ENCODE assay signal across 13 cellular contexts in genomic region chr15:58758141-58758540, GRCh38. TPM values are rescaled to one million over a fixed set of nuclear protein-coding genes. Genes with fewer than 3 reads are reported as not detected.
A peak's percentile ranks its signal among the peaks of the same experiment; 100 is the strongest.
DNase-seq lines count a peak whose midpoint lies in the region; ATAC-seq, FAIRE-seq and TF ChIP-seq lines count a peak whose summit lies in the region.
"Had no signal": no experiment of that assay in that cellular context is flagged by ENCODE, and none has a peak within 500 bp of the region (broad histone marks: within the 10 kb centered on the region; RNA-seq: fewer than 3 reads in every experiment).

No MANE protein-coding gene starts in this region.

- no peak overlapping the region for H3K27ac ChIP-seq in RWPE2 (ENCODE audit: poor library complexity, severe bottlenecking)
- no peak overlapping the region for H3K27ac ChIP-seq in foreskin keratinocyte
- H3K27ac ChIP-seq in thyroid gland = no peak overlapping the region
- no peak overlapping the region for H3K27ac ChIP-seq in small intestine (ENCODE audit: low read depth in 1 of 2, low read length in 1 of 2)
- H3K27ac ChIP-seq: transverse colon had no signal

- no peak for DNase-seq in activated naive CD8-positive, alpha-beta T cell treated with anti-CD3 and anti-CD28 coated beads, Interleukin-2, amount 50 U/mL, for 24 hours
- DNase-seq in activated naive CD8-positive, alpha-beta T cell treated with anti-CD3 and anti-CD28 coated beads for 36 hours = no peak
- DNase-seq in RWPE2 (ENCODE audit: low spot score) (no peak), foreskin keratinocyte (no peak), thyroid gland (peak in 1 of 2 donors; percentile 19), small intestine (no peak)
- DNase-seq in stimulated activated naive CD4-positive, alpha-beta T cell (lab: John Stamatoyannopoulos, UW) = no peak
- DNase-seq in activated CD4-positive, CD25-positive, alpha-beta regulatory T cell (lab: John Stamatoyannopoulos, UW) = no peak
- DNase-seq: effector CD8-positive, alpha-beta T cell; SHP77 treated with DMSO at 0.1 percent for 48 hours; stimulated activated CD4-positive, alpha-beta T cell treated with anti-CD3 and anti-CD28 coated beads, Interleukin-2, amount 100 ng/mL, for 24 hours; transverse colon had no signal

- peak; percentile 63 for ATAC-seq in activated naive CD8-positive, alpha-beta T cell treated with anti-CD3 and anti-CD28 coated beads, Interleukin-2, amount 50 U/mL, for 24 hours
- ATAC-seq in RWPE2 (ENCODE audit: low read depth) = peak; percentile 76; the same call in 2 of the 3 replicates
- no peak for ATAC-seq in foreskin keratinocyte

- H3K4me3 ChIP-seq in RWPE2 (ENCODE audit: severe bottlenecking) (no peak overlapping the region), thyroid gland (replicated peaks in 1 of 3) (no peak overlapping the region), small intestine (ENCODE audit: low read depth in 1 of 2, low read length in 2 of 2) (no peak overlapping the region)
- H3K4me3 ChIP-seq: transverse colon had no signal

- no peaks in the 10 kb centered on the region for H3K27me3 Mint-ChIP-seq in activated naive CD8-positive, alpha-beta T cell treated with anti-CD3 and anti-CD28 coated beads, Interleukin-2, amount 50 U/mL, for 24 hours
- no peaks in the 10 kb centered on the region for H3K27me3 Mint-ChIP-seq in activated naive CD8-positive, alpha-beta T cell treated with anti-CD3 and anti-CD28 coated beads for 36 hours
- H3K27me3 Mint-ChIP-seq: memory B cell had no signal

- H3K27me3 ChIP-seq in RWPE2 (ENCODE audit: insufficient read depth, poor library complexity, severe bottlenecking) (no peaks in the 10 kb centered on the region), foreskin keratinocyte (no peaks in the 10 kb centered on the region), thyroid gland (no peaks in the 10 kb centered on the region), small intestine (ENCODE audit: control insufficient read depth in 2 of 2, insufficient read depth in 2 of 2, low read length in 2 of 2) (no peaks in the 10 kb centered on the region)
- H3K27me3 ChIP-seq: transverse colon had no signal

- no peak for FAIRE-seq in small intestine (lab: Jason Lieb, UNC)

- no peaks in the 10 kb centered on the region for H3K36me3 Mint-ChIP-seq in activated naive CD8-positive, alpha-beta T cell treated with anti-CD3 and anti-CD28 coated beads, Interleukin-2, amount 50 U/mL, for 24 hours (ENCODE audit: low read depth)
- no peaks in the 10 kb centered on the region for H3K36me3 Mint-ChIP-seq in activated naive CD8-positive, alpha-beta T cell treated with anti-CD3 and anti-CD28 coated beads for 36 hours
- H3K36me3 Mint-ChIP-seq: memory B cell had no signal

- H3K36me3 ChIP-seq in RWPE2 (ENCODE audit: low read depth) = no peaks in the 10 kb centered on the region
- H3K36me3 ChIP-seq in thyroid gland = no peaks in the 10 kb centered on the region
- no peaks in the 10 kb centered on the region for H3K36me3 ChIP-seq in small intestine (ENCODE audit: control insufficient read depth in 2 of 2, insufficient read depth in 2 of 2, low read length in 2 of 2)
- H3K36me3 ChIP-seq: transverse colon had no signal

- TF ChIP-seq POLR2A in thyroid gland (IDR thresholded peaks at IDR 0.05) = no peak

- no peak overlapping the region for H3K27ac Mint-ChIP-seq in activated naive CD8-positive, alpha-beta T cell treated with anti-CD3 and anti-CD28 coated beads, Interleukin-2, amount 50 U/mL, for 24 hours
- H3K27ac Mint-ChIP-seq in activated naive CD8-positive, alpha-beta T cell treated with anti-CD3 and anti-CD28 coated beads for 36 hours = no peak overlapping the region
- H3K27ac Mint-ChIP-seq: memory B cell had no signal

- WGBS in thyroid gland, 2 donors = 23 to 27% methylated on average over 3 of the region's 3 CpGs
- WGBS in small intestine, 3 donors = 30 to 48% (median 38%) methylated on average over 3 of the region's 3 CpGs

- intact Hi-C loops in thyroid gland (cut with DNase I) = no loop called here

- H3K4me1 Mint-ChIP-seq in activated naive CD8-positive, alpha-beta T cell treated with anti-CD3 and anti-CD28 coated beads, Interleukin-2, amount 50 U/mL, for 24 hours = peaks cover 6% of the 10 kb centered on the region
- peaks cover 7% of the 10 kb centered on the region for H3K4me1 Mint-ChIP-seq in activated naive CD8-positive, alpha-beta T cell treated with anti-CD3 and anti-CD28 coated beads for 36 hours
- H3K4me1 Mint-ChIP-seq: memory B cell had no signal

- no peak overlapping the region for H3K4me3 Mint-ChIP-seq in activated naive CD8-positive, alpha-beta T cell treated with anti-CD3 and anti-CD28 coated beads, Interleukin-2, amount 50 U/mL, for 24 hours
- H3K4me3 Mint-ChIP-seq in activated naive CD8-positive, alpha-beta T cell treated with anti-CD3 and anti-CD28 coated beads for 36 hours = no peak overlapping the region
- H3K4me3 Mint-ChIP-seq: memory B cell had no signal

- H3K4me1 ChIP-seq in RWPE2 (ENCODE audit: insufficient read depth, poor library complexity, severe bottlenecking) (no peaks in the 10 kb centered on the region), foreskin keratinocyte (no peaks in the 10 kb centered on the region), thyroid gland (peaks cover 0 to 5% of the 10 kb centered on the region in 2 donors), small intestine (ENCODE audit: control insufficient read depth in 2 of 2, insufficient read depth in 1 of 2, low read depth in 1 of 2, low read length in 1 of 2) (no peaks in the 10 kb centered on the region)
- H3K4me1 ChIP-seq: transverse colon had no signal

- peak; percentile 60 for TF ChIP-seq CTCF in RWPE2 (IDR thresholded peaks at IDR 0.05; ENCODE audit: poor library complexity, severe bottlenecking)
- TF ChIP-seq CTCF in foreskin keratinocyte (conservative IDR thresholded peaks at IDR 0.05) = peak; percentile 47
- TF ChIP-seq CTCF in thyroid gland (IDR thresholded peaks at IDR 0.05) = peak in 4 of 6 experiments; percentile 13 to 41 (median 40)

- no peaks in the 10 kb centered on the region for H3K9me3 Mint-ChIP-seq in activated naive CD8-positive, alpha-beta T cell treated with anti-CD3 and anti-CD28 coated beads, Interleukin-2, amount 50 U/mL, for 24 hours
- H3K9me3 Mint-ChIP-seq in activated naive CD8-positive, alpha-beta T cell treated with anti-CD3 and anti-CD28 coated beads for 36 hours = no peaks in the 10 kb centered on the region
- H3K9me3 Mint-ChIP-seq: memory B cell had no signal

- H3K9me3 ChIP-seq in RWPE2 (ENCODE audit: severe bottlenecking) (no peaks in the 10 kb centered on the region), thyroid gland (no peaks in the 10 kb centered on the region), small intestine (ENCODE audit: control insufficient read depth, low read depth) (no peaks in the 10 kb centered on the region)
- H3K9me3 ChIP-seq: transverse colon had no signal

RNA-seq across cellular contexts. Expression of gene ADAM10, which starts 8.6 kb away (rescaled TPM):
- total RNA-seq in activated naive CD8-positive, alpha-beta T cell treated with anti-CD3 and anti-CD28 coated beads for 36 hours = 10 to 100 TPM; 89.3 to 91.8 TPM
- total RNA-seq in foreskin keratinocyte (162 and 166 TPM in 2 replicates), thyroid gland (100 to 1,000 TPM; 112 to 157 (median 116) TPM)
- polyA plus RNA-seq in foreskin keratinocyte (15.5 and 18.6 TPM in 2 replicates), small intestine (10 to 100 TPM in 1 of 3 donors, 1 to 10 TPM in 2; 5.1 to 31.7 (median 5.4) TPM)

RNA-seq across cellular contexts. Expression of gene MINDY2, which starts 13.0 kb away (rescaled TPM):
- 1 to 10 TPM; 9.2 to 9.8 TPM for total RNA-seq in activated naive CD8-positive, alpha-beta T cell treated with anti-CD3 and anti-CD28 coated beads for 36 hours
- total RNA-seq in foreskin keratinocyte (16.0 and 16.1 TPM in 2 replicates), thyroid gland (10 to 100 TPM; 27.1 to 31.3 (median 28.2) TPM)
- polyA plus RNA-seq in foreskin keratinocyte (2.2 and 2.6 TPM in 2 replicates), small intestine (1 to 10 TPM; 1.6 to 3.8 (median 2.2) TPM)
